ENCODE assay signal across 9 cellular contexts in genomic region chr7:50369408-50370026, GRCh38.
DNase-seq lines count a peak whose midpoint lies in the region; ATAC-seq, FAIRE-seq and TF ChIP-seq lines count a peak whose summit lies in the region.
"Had no signal": no experiment of that assay in that cellular context is flagged by ENCODE, and none has a peak within 500 bp of the region (broad histone marks: within the 10 kb centered on the region; RNA-seq: fewer than 3 reads in every experiment).

No MANE protein-coding gene starts in this region.

- H3K4me3 ChIP-seq in NT2/D1 (ENCODE audit: insufficient read length, low read depth) (no peak overlapping the region), bronchial epithelial cell (ENCODE audit: low read depth, low read length) (no peak overlapping the region), ascending aorta (no peak overlapping the region), gastrocnemius medialis (no peak overlapping the region)
- H3K4me3 ChIP-seq: SK-N-MC had no signal

- no peak overlapping the region for H3K27ac Mint-ChIP-seq in neural crest cell (ENCODE audit: unreplicated experiment)

- peaks cover 6% of the 10 kb centered on the region for H3K36me3 Mint-ChIP-seq in neural crest cell (ENCODE audit: low read depth)

- H3K36me3 ChIP-seq in NT2/D1 (ENCODE audit: insufficient read depth, insufficient read length, low read length) = no peaks in the 10 kb centered on the region
- H3K36me3 ChIP-seq in bronchial epithelial cell (ENCODE audit: control insufficient read depth, insufficient read depth, low read length) = no peaks in the 10 kb centered on the region
- no peaks in the 10 kb centered on the region for H3K36me3 ChIP-seq in ascending aorta
- H3K36me3 ChIP-seq in gastrocnemius medialis = no peaks in the 10 kb centered on the region

- intact Hi-C loops in ascending aorta (cut with DNase I) (no loop called here), gastrocnemius medialis (cut with DNase I; ENCODE audit: low total_unique reads) (no loop called here)

- ATAC-seq in GM21529 (IDR thresholded peaks at IDR 0.05; ENCODE audit: unreplicated experiment) (peak; percentile 44), GM19397 (IDR thresholded peaks at IDR 0.05; ENCODE audit: unreplicated experiment) (no peak), gastrocnemius medialis (no peak)

- H3K9ac ChIP-seq in NT2/D1 (ENCODE audit: insufficient read length, low read depth) = no peak overlapping the region

- H3K9me3 ChIP-seq in NT2/D1 (ENCODE audit: insufficient read depth, low read length) (no peaks in the 10 kb centered on the region), ascending aorta (no peaks in the 10 kb centered on the region), gastrocnemius medialis (peaks cover 0 to 5% (median 0%) of the 10 kb centered on the region in 3 donors)

- H3K4me3 Mint-ChIP-seq in neural crest cell = no peak overlapping the region

- H3K9me3 Mint-ChIP-seq in neural crest cell = peaks cover 4% of the 10 kb centered on the region

- DNase-seq in COLO829 (ENCODE audit: low spot score) (peak; percentile 24), NT2/D1 (ENCODE audit: low read depth, low spot score) (peak; percentile 88), bronchial epithelial cell (ENCODE audit: low read depth) (peak; percentile 34), neural crest cell (ENCODE audit: low read depth, low spot score) (no peak), ascending aorta (ENCODE audit: low spot score in 2 of 2) (no peak), gastrocnemius medialis (no peak)

- H3K27me3 ChIP-seq in NT2/D1 (ENCODE audit: insufficient read depth, insufficient read length) = no peaks in the 10 kb centered on the region
- no peaks in the 10 kb centered on the region for H3K27me3 ChIP-seq in bronchial epithelial cell (ENCODE audit: control insufficient read depth, insufficient read depth, low read length)
- no peaks in the 10 kb centered on the region for H3K27me3 ChIP-seq in ascending aorta
- H3K27me3 ChIP-seq in gastrocnemius medialis = no peaks in the 10 kb centered on the region

- H3K27me3 Mint-ChIP-seq in neural crest cell (ENCODE audit: low read depth) = no peaks in the 10 kb centered on the region

- no peak for FAIRE-seq in bronchial epithelial cell (lab: Jason Lieb, UNC)

- no peaks in the 10 kb centered on the region for H3K4me1 Mint-ChIP-seq in neural crest cell

- no peak for TF ChIP-seq POLR2A in gastrocnemius medialis (IDR thresholded peaks at IDR 0.05)

- TF ChIP-seq CTCF in bronchial epithelial cell (IDR thresholded peaks at IDR 0.05; ENCODE audit: insufficient read depth, low read length, severe bottlenecking) (peak; percentile 59), neural crest cell (conservative IDR thresholded peaks at IDR 0.05) (peak; percentile 73), ascending aorta (IDR thresholded peaks at IDR 0.05) (peak in 1 of 3 experiments; percentile 26), gastrocnemius medialis (IDR thresholded peaks at IDR 0.05 in 4 of 5, conservative IDR thresholded peaks at IDR 0.05 in 1 of 5) (peak in 2 of 5 experiments; percentile 10 to 13)

- no peaks in the 10 kb centered on the region for H3K4me1 ChIP-seq in NT2/D1 (ENCODE audit: insufficient read depth, insufficient read length)
- H3K4me1 ChIP-seq in ascending aorta = no peaks in the 10 kb centered on the region
- no peaks in the 10 kb centered on the region for H3K4me1 ChIP-seq in gastrocnemius medialis

- H3K27ac ChIP-seq in ascending aorta (no peak overlapping the region), gastrocnemius medialis (no peak overlapping the region)
- H3K27ac ChIP-seq: SK-N-MC had no signal

- in situ Hi-C loops in gastrocnemius medialis (cut with MboI; ENCODE audit: low sequenced_read_pairs in 4 of 4) = no loop called here

Comparison
In these comparisons a context has a peak if more than half of its experiments do, and no peak if none do; other contexts are left out.
1. DNase-seq: peak in COLO829 (single experiment), NT2/D1 (single experiment) and bronchial epithelial cell (single experiment); none in neural crest cell (single experiment), ascending aorta (0 of 2) and gastrocnemius medialis (0 of 2).